In the genomic region with DNA sequence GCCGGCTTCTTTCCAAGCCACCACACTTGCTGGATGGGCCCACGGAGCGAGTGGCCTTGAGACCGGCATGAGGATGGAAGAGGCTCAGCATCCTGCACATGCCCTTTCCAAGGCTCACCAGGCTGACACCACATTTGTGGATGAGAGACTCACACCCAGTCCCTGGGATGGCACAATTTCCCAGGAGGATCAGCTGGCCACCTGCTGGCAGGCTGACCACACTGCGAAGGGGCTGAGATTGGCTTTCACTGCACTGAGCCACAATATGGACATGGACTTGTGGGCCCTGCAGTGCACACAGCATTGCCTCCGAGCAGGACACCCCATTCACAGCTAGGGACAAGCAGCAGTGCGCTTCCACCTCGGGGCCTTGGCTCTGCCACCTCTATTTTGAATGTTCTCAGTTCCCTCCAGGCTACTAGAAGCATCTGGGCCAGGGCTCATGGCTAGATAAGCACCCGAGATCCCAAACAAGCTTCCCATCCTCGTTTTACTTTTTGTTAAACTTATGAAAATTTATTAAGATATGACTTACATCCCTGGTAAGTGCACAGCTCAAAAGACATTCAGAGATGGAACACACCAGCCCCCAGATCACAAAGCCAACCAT, we compare ENCODE assay signal across 1 cellular context.
TF ChIP-seq lines count a peak whose summit lies in the region.

No MANE protein-coding gene starts in this region.

TF ChIP-seq in SK-N-SH treated with all-trans-retinoic acid at 6 μM for 48 hours, 23 proteins besides CTCF, POLR2A, EP300 and RAD21 (continued from another document):
- TF ChIP-seq BACH2 (CRISPR knock-in tag; IDR thresholded peaks at IDR 0.05; ENCODE audit: borderline replicate concordance) (no peak), TSHZ2 (CRISPR knock-in tag; IDR thresholded peaks at IDR 0.05) (no peak)
